ENCODE assay signal across 8 cellular contexts in the genomic region with DNA sequence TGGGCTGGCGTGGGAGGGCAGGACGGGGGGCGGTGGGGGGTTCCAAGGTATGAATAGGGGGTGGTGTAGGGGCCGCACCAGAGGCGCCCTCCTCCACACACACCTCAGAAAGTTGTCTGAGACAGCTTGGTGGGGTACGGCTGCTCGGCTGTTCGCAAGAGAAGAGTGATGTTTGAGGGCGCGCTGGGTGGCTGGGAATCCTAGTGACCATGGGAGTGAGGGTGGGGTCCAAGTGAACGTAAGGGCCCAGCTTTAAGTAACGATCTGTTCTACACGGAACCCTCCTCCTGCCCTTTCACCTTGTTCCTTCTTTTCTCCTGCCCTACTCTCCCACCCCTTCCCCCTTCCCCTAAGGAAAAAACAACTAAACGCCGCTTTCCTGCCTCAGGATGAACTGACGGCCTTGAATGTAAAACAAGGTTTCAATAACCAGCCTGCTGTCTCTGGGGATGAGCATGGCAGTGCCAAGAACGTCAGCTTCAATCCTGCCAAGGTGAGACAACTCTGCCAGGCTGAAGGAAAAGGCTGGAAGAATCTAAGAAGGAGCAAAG. TPM values are rescaled to one million over a fixed set of nuclear protein-coding genes. Genes with fewer than 3 reads are reported as not detected.
A peak's percentile ranks its signal among the peaks of the same experiment; 100 is the strongest.
DNase-seq lines count a peak whose midpoint lies in the region; ATAC-seq and FAIRE-seq lines count a peak whose summit lies in the region.

No MANE protein-coding gene starts in this region.

- H3K4me3 Mint-ChIP-seq in activated CD4-positive, alpha-beta T cell treated with anti-CD3 and anti-CD28 coated beads for 36 hours: peak overlapping the region; percentile 79
- H3K4me3 Mint-ChIP-seq in activated CD4-positive, alpha-beta memory T cell treated with anti-CD3 and anti-CD28 coated beads for 36 hours: peak overlapping the region; percentile 75

- peaks cover 14% of the 10 kb centered on the region for H3K36me3 Mint-ChIP-seq in activated CD4-positive, alpha-beta T cell treated with anti-CD3 and anti-CD28 coated beads for 36 hours (ENCODE audit: low read depth)
- H3K36me3 Mint-ChIP-seq in activated CD4-positive, alpha-beta memory T cell treated with anti-CD3 and anti-CD28 coated beads for 36 hours: peaks cover 23% of the 10 kb centered on the region

- no peak for FAIRE-seq in urothelium cell line (lab: Jason Lieb, UNC)

- peaks cover 20% of the 10 kb centered on the region for H3K36me3 ChIP-seq in skeletal muscle satellite cell (ENCODE audit: insufficient read depth, low read length)

- H3K9ac ChIP-seq in skeletal muscle satellite cell (ENCODE audit: low read depth, low read length): peak overlapping the region; percentile 90

- peaks cover 19% of the 10 kb centered on the region for H3K4me1 Mint-ChIP-seq in activated CD4-positive, alpha-beta T cell treated with anti-CD3 and anti-CD28 coated beads for 36 hours
- peaks cover 32% of the 10 kb centered on the region for H3K4me1 Mint-ChIP-seq in activated CD4-positive, alpha-beta memory T cell treated with anti-CD3 and anti-CD28 coated beads for 36 hours (ENCODE audit: low read depth)

- peak overlapping the region; percentile 86 for H3K4me2 ChIP-seq in skeletal muscle satellite cell (ENCODE audit: low read length)

- POLR2A ChIA-PET in activated CD4-positive, alpha-beta T cell treated with anti-CD3 and anti-CD28 coated beads for 36 hours (lab: Charles Lee): interaction anchor here (0.7 to 1.7 kb wide), 7 partner anchors 18 to 1062 kb away, joined by 3 to 6 read pairs (median 5); partner anchors contain the start of genes NONO and SNX12
- POLR2A ChIA-PET in activated CD4-positive, alpha-beta memory T cell treated with anti-CD3 and anti-CD28 coated beads for 36 hours (lab: Charles Lee): interaction anchor here (0.7 to 1.7 kb wide), 7 partner anchors 8 to 164 kb away, joined by 3 to 7 read pairs (median 5); partner anchors contain the start of genes NONO and SNX12

- intact Hi-C loops in activated CD4-positive, alpha-beta T cell treated with anti-CD3 and anti-CD28 coated beads for 36 hours (cut with DNase I, micrococcal nuclease): loop anchor here (1.0 to 5.0 kb wide), 7 partner anchors 23 to 828 kb away; partner anchors contain the start of genes SNX12 (in 2 of the 2), KIF4A (in 1 of the 2) and TAF1 (in 1 of the 2)
- intact Hi-C loops in activated CD4-positive, alpha-beta memory T cell treated with anti-CD3 and anti-CD28 coated beads for 36 hours (cut with micrococcal nuclease): loop anchor here (1.0 kb wide), 2 partner anchors 24 to 51 kb away; partner anchors contain the start of genes FOXO4 and SNX12
- intact Hi-C loops in left cardiac atrium (cut with DNase I): no loop called here

- no peaks in the 10 kb centered on the region for H3K27me3 ChIP-seq in skeletal muscle satellite cell (ENCODE audit: control insufficient read depth, insufficient read depth, low read length)

- H3K9me3 Mint-ChIP-seq in activated CD4-positive, alpha-beta T cell treated with anti-CD3 and anti-CD28 coated beads for 36 hours (ENCODE audit: low read depth): no peaks in the 10 kb centered on the region
- H3K9me3 Mint-ChIP-seq in activated CD4-positive, alpha-beta memory T cell treated with anti-CD3 and anti-CD28 coated beads for 36 hours: no peaks in the 10 kb centered on the region

- no peaks in the 10 kb centered on the region for H3K27me3 Mint-ChIP-seq in activated CD4-positive, alpha-beta T cell treated with anti-CD3 and anti-CD28 coated beads for 36 hours
- no peaks in the 10 kb centered on the region for H3K27me3 Mint-ChIP-seq in activated CD4-positive, alpha-beta memory T cell treated with anti-CD3 and anti-CD28 coated beads for 36 hours

- peaks cover 3% of the 10 kb centered on the region for H3K9me3 ChIP-seq in skeletal muscle satellite cell (replicated peaks; ENCODE audit: low read length)

- no peak for ATAC-seq in activated CD4-positive, alpha-beta T cell treated with anti-CD3 and anti-CD28 coated beads for 36 hours
- ATAC-seq in left cardiac atrium: peak; percentile 35 to 52

- H3K27ac Mint-ChIP-seq in activated CD4-positive, alpha-beta T cell treated with anti-CD3 and anti-CD28 coated beads for 36 hours: peak overlapping the region; percentile 47
- H3K27ac Mint-ChIP-seq in activated CD4-positive, alpha-beta memory T cell treated with anti-CD3 and anti-CD28 coated beads for 36 hours: peak overlapping the region; percentile 69

- peaks cover 4% of the 10 kb centered on the region for H3K4me1 ChIP-seq in skeletal muscle satellite cell (ENCODE audit: control insufficient read depth, insufficient read depth, low read length)

- CTCF ChIA-PET in activated CD4-positive, alpha-beta T cell treated with anti-CD3 and anti-CD28 coated beads for 36 hours (lab: Charles Lee): interaction anchor here (0.9 to 2.3 kb wide), 5 partner anchors 10 to 21 kb away, joined by 3 to 10 read pairs (median 7); no protein-coding TSS in a partner anchor
- CTCF ChIA-PET in activated CD4-positive, alpha-beta memory T cell treated with anti-CD3 and anti-CD28 coated beads for 36 hours (lab: Charles Lee): interaction anchor here (1.2 to 1.9 kb wide), 7 partner anchors 10 to 164 kb away, joined by 3 to 11 read pairs (median 5); partner anchors contain the start of genes CXorf65 and NONO

- DNase-seq in activated CD4-positive, alpha-beta T cell treated with anti-CD3 and anti-CD28 coated beads for 36 hours: peak; percentile 20
- DNase-seq in activated CD4-positive, alpha-beta T cell treated with anti-CD3 and anti-CD28 coated beads for 48 hours: no peak
- no peak for DNase-seq in activated CD4-positive, alpha-beta memory T cell treated with anti-CD3 and anti-CD28 coated beads for 36 hours
- DNase-seq in left cardiac atrium (no peak), urothelium cell line (ENCODE audit: low spot score) (no peak), superior temporal gyrus (ENCODE audit: extremely low spot score) (no peak)
- no peak for DNase-seq in activated CD4-positive, CD25-positive, alpha-beta regulatory T cell treated with anti-CD3 and anti-CD28 coated beads, Interleukin-2, amount 50 U/mL, for 72 hours

- peak overlapping the region; percentile 72 for H3K4me3 ChIP-seq in skeletal muscle satellite cell (ENCODE audit: low read length)

RNA-seq across cellular contexts. Expression of gene MED12, which starts 0.7 kb away (rescaled TPM):
- 10 to 100 TPM; 46.2 to 56.4 TPM for total RNA-seq in activated CD4-positive, alpha-beta T cell treated with anti-CD3 and anti-CD28 coated beads for 36 hours
- 10 to 100 TPM; 46.9 to 50.1 TPM for total RNA-seq in activated CD4-positive, alpha-beta memory T cell treated with anti-CD3 and anti-CD28 coated beads for 36 hours
- total RNA-seq in left cardiac atrium: 10 to 100 TPM; 21.1 to 23.8 TPM
- total RNA-seq in skeletal muscle satellite cell (2012; rRNA removed): 9.0 and 11.4 TPM in 2 replicates

RNA-seq across cellular contexts. Expression of gene IL2RG, which starts 7.7 kb away (rescaled TPM):
- total RNA-seq in activated CD4-positive, alpha-beta T cell treated with anti-CD3 and anti-CD28 coated beads for 36 hours: 100 to 1,000 TPM; 278 to 342 TPM
- total RNA-seq in activated CD4-positive, alpha-beta memory T cell treated with anti-CD3 and anti-CD28 coated beads for 36 hours: 100 to 1,000 TPM; 289 to 290 TPM
- 1 to 10 TPM; 1.8 to 2.6 TPM for total RNA-seq in left cardiac atrium
- not detected in 2 replicates for total RNA-seq in skeletal muscle satellite cell (2012; rRNA removed)

RNA-seq across cellular contexts. Expression of gene CXorf65, which starts 12.5 kb away (rescaled TPM):
- total RNA-seq in activated CD4-positive, alpha-beta T cell treated with anti-CD3 and anti-CD28 coated beads for 36 hours: 10 to 100 TPM; 15.7 to 31.2 TPM
- 10 to 100 TPM; 12.0 to 12.6 TPM for total RNA-seq in activated CD4-positive, alpha-beta memory T cell treated with anti-CD3 and anti-CD28 coated beads for 36 hours
- not detected for total RNA-seq in left cardiac atrium
- not detected in 2 replicates for total RNA-seq in skeletal muscle satellite cell (2012; rRNA removed)

RNA-seq across cellular contexts. Expression of gene FOXO4, which starts 23.4 kb away (rescaled TPM):
- 10 to 100 TPM in 1 of 2 experiments, 1 to 10 TPM in 1; 9.5 to 10.8 TPM for total RNA-seq in activated CD4-positive, alpha-beta T cell treated with anti-CD3 and anti-CD28 coated beads for 36 hours
- 10 to 100 TPM in 1 of 2 experiments, 1 to 10 TPM in 1; 8.7 to 10.7 TPM for total RNA-seq in activated CD4-positive, alpha-beta memory T cell treated with anti-CD3 and anti-CD28 coated beads for 36 hours
- total RNA-seq in left cardiac atrium: 10 to 100 TPM; 28.5 to 30.9 TPM
- total RNA-seq in skeletal muscle satellite cell (2012; rRNA removed): 1.8 and 2.2 TPM in 2 replicates

RNA-seq across cellular contexts. Expression of gene NLGN3, which starts 25.6 kb away (rescaled TPM):
- total RNA-seq in activated CD4-positive, alpha-beta T cell treated with anti-CD3 and anti-CD28 coated beads for 36 hours: under 1 TPM; 0.77 to 0.78 TPM
- under 1 TPM; 0.58 to 0.86 TPM for total RNA-seq in activated CD4-positive, alpha-beta memory T cell treated with anti-CD3 and anti-CD28 coated beads for 36 hours
- under 1 TPM; 0.52 to 0.97 TPM for total RNA-seq in left cardiac atrium
- total RNA-seq in skeletal muscle satellite cell (2012; rRNA removed): 0.44 TPM in 1 of 2 replicates, not detected in the other

Comparison
In these comparisons a context has a peak if more than half of its experiments do, and no peak if none do; other contexts are left out.
1. RNA of gene IL2RG, which starts 7.7 kb away (total RNA-seq): 278 to 342 TPM in activated CD4-positive, alpha-beta T cell treated with anti-CD3 and anti-CD28 coated beads for 36 hours and 289 to 290 TPM in activated CD4-positive, alpha-beta memory T cell treated with anti-CD3 and anti-CD28 coated beads for 36 hours; 1.8 to 2.6 TPM in left cardiac atrium; every median in the first group is over 10 times any median in the second.
2. RNA of gene CXorf65, which starts 12.5 kb away (total RNA-seq): 15.7 to 31.2 TPM in activated CD4-positive, alpha-beta T cell treated with anti-CD3 and anti-CD28 coated beads for 36 hours and 12.0 to 12.6 TPM in activated CD4-positive, alpha-beta memory T cell treated with anti-CD3 and anti-CD28 coated beads for 36 hours; not detected in left cardiac atrium; every median in the first group is over 10 times any median in the second.
3. intact Hi-C loops: an anchor here in activated CD4-positive, alpha-beta T cell treated with anti-CD3 and anti-CD28 coated beads for 36 hours (1.0 to 5.0 kb wide) and activated CD4-positive, alpha-beta memory T cell treated with anti-CD3 and anti-CD28 coated beads for 36 hours (1.0 kb wide); none called in left cardiac atrium.